8 cellular contexts compared by ENCODE assay signal in the genomic region with DNA sequence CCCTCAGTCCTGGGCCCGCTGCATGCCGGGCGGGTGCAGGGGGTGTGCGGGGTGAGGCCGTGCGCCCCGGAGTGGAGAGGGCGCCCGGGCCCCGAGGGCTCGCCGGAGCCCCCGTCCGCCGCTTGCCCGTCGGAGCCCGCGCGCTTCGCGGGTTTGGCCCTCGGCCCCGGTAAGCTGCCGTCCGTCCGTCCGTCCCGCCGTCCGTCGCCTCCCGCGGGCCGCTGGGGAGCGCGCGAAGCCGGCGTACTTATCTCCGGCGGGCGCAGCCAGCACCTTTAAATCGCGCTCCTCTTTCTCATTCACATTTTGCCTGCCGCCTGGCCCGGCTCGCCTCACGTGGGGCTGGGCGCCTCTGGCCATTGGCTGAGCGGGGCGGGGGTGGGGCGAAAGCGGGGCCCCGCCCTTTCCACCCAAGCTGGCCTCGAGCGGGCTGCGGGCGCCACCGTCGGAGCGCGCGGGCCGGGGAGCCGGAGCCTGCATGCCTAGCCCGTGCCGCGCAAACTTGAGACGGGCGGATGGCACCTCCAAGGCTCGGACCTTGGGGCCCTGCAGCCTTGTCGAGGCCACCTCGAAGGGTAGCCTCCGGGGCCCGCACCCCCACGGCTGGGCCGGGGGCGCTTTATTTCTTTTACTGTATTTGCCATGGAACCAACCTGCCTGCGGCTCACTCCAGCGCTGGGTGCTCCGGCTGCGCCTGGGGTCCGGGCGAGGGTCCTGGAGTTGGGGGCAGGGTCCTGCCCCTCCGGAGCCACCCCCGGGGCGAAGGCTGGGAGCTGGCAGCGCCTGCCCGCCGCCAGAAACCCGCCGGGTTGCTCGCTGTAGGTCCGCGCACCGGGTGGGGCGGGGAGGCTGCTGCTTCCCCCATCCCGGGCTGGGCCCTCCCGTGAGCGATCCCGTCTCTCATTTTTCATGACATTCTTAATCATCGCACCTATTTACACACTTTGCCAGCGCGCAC.
DNase-seq lines count a peak whose midpoint lies in the region; ATAC-seq and TF ChIP-seq lines count a peak whose summit lies in the region.

TSS of gene GBX2 (minus strand) at position 277 of the 958 bp plus-strand sequence. CDS start 415 bp downstream, outside the sequence.

- H3K27me3 ChIP-seq in HAP-1 (ENCODE audit: low read depth): peaks cover 39% of the 10 kb centered on the region

- H3K9me3 ChIP-seq in HAP-1: peaks cover 3% of the 10 kb centered on the region; the same call in 1 of the 2 replicates

- H3K4me3 ChIP-seq in HAP-1 (peak within 1 kb of the TSS; percentile 35), fibroblast of pulmonary artery (replicated peaks; ENCODE audit: low read depth, low read length) (peak within 1 kb of the TSS; percentile 29)

- no peak for TF ChIP-seq CTCF in fibroblast of pulmonary artery (IDR thresholded peaks at IDR 0.05; ENCODE audit: low read length, missing control alignments)

- peaks cover 19% of the 10 kb centered on the region for H3K4me1 ChIP-seq in HAP-1

- ATAC-seq in HG02973 (IDR thresholded peaks at IDR 0.05; ENCODE audit: unreplicated experiment): no peak

- no peaks in the 10 kb centered on the region for H3K36me3 ChIP-seq in HAP-1 (replicated peaks)

- peak; percentile 94 for DNase-seq in ACHN
- peak; percentile 41 to 75 for DNase-seq in HAP-1 (ENCODE audit: low spot score in 2 of 2)
- peak; percentile 62 for DNase-seq in SHP77 treated with DMSO at 0.1 percent for 48 hours (lab: John Stamatoyannopoulos, UW)
- DNase-seq in fibroblast of pulmonary artery (ENCODE audit: low read depth): peak; percentile 57
- DNase-seq in pons (ENCODE audit: low spot score): peak; percentile 25
- no peak for DNase-seq in MV-4-11 (lab: John Stamatoyannopoulos, UW)
- no peak for DNase-seq in cerebellar nuclear complex (lab: John Stamatoyannopoulos, UW)

- in situ Hi-C loops in ACHN (cut with HindIII; ENCODE audit: low pct_ligation_motif_present, low pct_unique_long_range_greater_than_20kb, low sequenced_read_pairs): no loop called here
- in situ Hi-C loops in HAP-1 (cut with MboI; ENCODE audit: low sequenced_read_pairs): no loop called here

Comparison
In these comparisons a context has a peak if more than half of its experiments do, and no peak if none do; other contexts are left out.
1. DNase-seq: peak in ACHN (single experiment), HAP-1 (2 of 2), SHP77 treated with DMSO at 0.1 percent for 48 hours (single experiment), fibroblast of pulmonary artery (single experiment) and pons (single experiment); none in MV-4-11 (single experiment) and cerebellar nuclear complex (0 of 2).